Comparison of ENCODE assay signal across 26 cellular contexts in genomic region chr14:74604896-74605295, GRCh38. TPM values are rescaled to one million over a fixed set of nuclear protein-coding genes. Genes with fewer than 3 reads are reported as not detected.
DNase-seq lines count a peak whose midpoint lies in the region; ATAC-seq and TF ChIP-seq lines count a peak whose summit lies in the region.
"Had no signal": no experiment of that assay in that cellular context is flagged by ENCODE, and none has a peak within 500 bp of the region (broad histone marks: within the 10 kb centered on the region; RNA-seq: fewer than 3 reads in every experiment).

No MANE protein-coding gene starts in this region.

- no peaks in the 10 kb centered on the region for H3K9me3 ChIP-seq in AG04450 (ENCODE audit: control insufficient read depth, insufficient read depth, low read length)
- H3K9me3 ChIP-seq in parathyroid adenoma (ENCODE audit: control insufficient read depth, low read length) = no peaks in the 10 kb centered on the region
- H3K9me3 ChIP-seq in BE2C = no peaks in the 10 kb centered on the region
- H3K9me3 ChIP-seq: breast epithelium, colonic mucosa, gastrocnemius medialis had no signal

- H3K36me3 ChIP-seq in parathyroid adenoma (ENCODE audit: control insufficient read depth, insufficient read depth, low read length) (no peaks in the 10 kb centered on the region), BE2C (no peaks in the 10 kb centered on the region)
- H3K36me3 ChIP-seq: breast epithelium, colonic mucosa, gastrocnemius medialis had no signal

- TF ChIP-seq CTCF in AG04450 (IDR thresholded peaks at IDR 0.05; ENCODE audit: low read depth, low read length) = no peak
- no peak for TF ChIP-seq CTCF in RWPE1 (conservative IDR thresholded peaks at IDR 0.05; ENCODE audit: low read depth)
- TF ChIP-seq CTCF in fibroblast of mammary gland (conservative IDR thresholded peaks at IDR 0.05; ENCODE audit: control insufficient read depth, insufficient read depth, low read depth, low read length) = no peak
- no peak for TF ChIP-seq CTCF in parathyroid adenoma (IDR thresholded peaks at IDR 0.05)
- TF ChIP-seq CTCF in BE2C (IDR thresholded peaks at IDR 0.05; ENCODE audit: low read depth, low read length) = no peak

- H3K27ac ChIP-seq in AG04450 (ENCODE audit: low read depth, low read length) (peak overlapping the region; percentile 57), RWPE1 (peak overlapping the region; percentile 50), parathyroid adenoma (no peak overlapping the region)
- H3K27ac ChIP-seq: colonic mucosa had no signal

- H2AFZ ChIP-seq in parathyroid adenoma = peak overlapping the region; percentile 71

- CTCF ChIA-PET in AG04450 (lab: Charles Lee) (interaction anchor here (1.0 to 1.2 kb wide), 2 partner anchors 12 to 200 kb away, joined by 3 to 5 read pairs; no protein-coding TSS in a partner anchor), RWPE1 (lab: Yijun Ruan, JAX) (interaction anchor here (0.5 kb wide), 2 partner anchors 12 to 343 kb away, joined by 3 to 4 read pairs; no protein-coding TSS in a partner anchor)

- H3K79me2 ChIP-seq in parathyroid adenoma = no peaks in the 10 kb centered on the region

- H3K27me3 ChIP-seq in AG04450 (ENCODE audit: control insufficient read depth, insufficient read depth, low read length) (no peaks in the 10 kb centered on the region), parathyroid adenoma (ENCODE audit: control insufficient read depth, insufficient read depth, low read length) (no peaks in the 10 kb centered on the region), BE2C (no peaks in the 10 kb centered on the region; the same call in 1 of the 2 replicates)
- H3K27me3 ChIP-seq: breast epithelium, colonic mucosa, gastrocnemius medialis had no signal

- DNase-seq in AG04450 (ENCODE audit: low read depth, low spot score) (no peak), RWPE1 (ENCODE audit: low spot score) (no peak), fibroblast of mammary gland (ENCODE audit: low read depth) (peak; percentile 49), SHP77 treated with DMSO at 0.1 percent for 48 hours (lab: John Stamatoyannopoulos, UW) (no peak), BE2C (no peak), T-helper 9 cell (no peak)
- DNase-seq: activated CD4-positive, alpha-beta T cell treated with anti-CD3 and anti-CD28 coated beads, Interleukin-2, amount 50 U/mL, for 4 hours; activated CD8-positive, alpha-beta memory T cell treated with anti-CD3 and anti-CD28 coated beads, Interleukin-2, amount 50 U/mL, for 48 hours; activated effector memory CD4-positive, alpha-beta T cell treated with anti-CD3 and anti-CD28 coated beads, Interleukin-2, amount 50 U/mL, for 16 hours; CD4-positive, CD25-positive, alpha-beta regulatory T cell; colonic mucosa; gastrocnemius medialis; GDM1; KBM-7; mammary epithelial cell; naive B cell; NCI-H1694 treated with DMSO at 0.1 percent for 48 hours; NCI-H2227 treated with DMSO at 0.1 percent for 48 hours; NCI-H748 treated with DMSO at 0.1 percent for 48 hours; SIG-M5; stimulated activated CD4-positive, alpha-beta T cell treated with anti-CD3 and anti-CD28 coated beads, Interleukin-1b, Interleukin-23, amount 100 ng/mL, for 48 hours; T-helper 2 cell had no signal

- H3K4me3 ChIP-seq in AG04450 (ENCODE audit: low read depth, low read length) (no peak overlapping the region), fibroblast of mammary gland (ENCODE audit: control insufficient read depth, low read depth, low read length) (no peak overlapping the region), parathyroid adenoma (ENCODE audit: low read depth, low read length) (peak overlapping the region; percentile 9), BE2C (ENCODE audit: low read depth, low read length) (no peak overlapping the region)
- H3K4me3 ChIP-seq: colonic mucosa, gastrocnemius medialis had no signal

- peaks cover 14% of the 10 kb centered on the region for H3K4me1 ChIP-seq in parathyroid adenoma
- H3K4me1 ChIP-seq in BE2C = no peaks in the 10 kb centered on the region; the same call in none of the 2 replicates
- H3K4me1 ChIP-seq: breast epithelium, colonic mucosa had no signal

- POLR2A ChIA-PET in AG04450 (lab: Yijun Ruan, JAX) (interaction anchor here (0.9 to 3.7 kb wide), 4 partner anchors 14 to 158 kb away, joined by 3 to 39 read pairs (median 6); partner anchors contain the start of gene YLPM1), RWPE1 (lab: Yijun Ruan, JAX; ENCODE audit: low non-redundant PET) (no interaction called here)

- no peak for ATAC-seq in GM18907 (IDR thresholded peaks at IDR 0.05; ENCODE audit: unreplicated experiment)
- ATAC-seq: gastrocnemius medialis; stimulated activated memory B cell treated with anti-CD40 and anti-IgM and Interleukin-4, amounts not matched to agents 10 μg/mL and 1 μg/mL and 100 μg/mL, for 72 hours had no signal

- H3K4me2 ChIP-seq in parathyroid adenoma (ENCODE audit: low read length) = peak overlapping the region; percentile 53

- H3K9ac ChIP-seq in parathyroid adenoma = no peak overlapping the region

RNA-seq across cellular contexts. Expression of gene LTBP2, which starts 7.1 kb away (rescaled TPM):
- 44.3 and 61.8 TPM in 2 replicates for polyA plus RNA-seq in AG04450 (2011; rRNA removed)
- polyA minus RNA-seq in AG04450 (2011; rRNA and poly(A)+ RNA removed) = 45.0 and 60.1 TPM in 2 replicates
- polyA plus RNA-seq in BE2C (2012; ENCODE audit: insufficient read depth, insufficient read length, low read depth) = 1.2 TPM
